In genomic region chr3:103685940-103686339, GRCh38 we compare ENCODE assay signal across 31 cellular contexts.
"Had no signal": no experiment of that assay in that cellular context is flagged by ENCODE, and none has a peak within 500 bp of the region (broad histone marks: within the 10 kb centered on the region; RNA-seq: fewer than 3 reads in every experiment).

No MANE protein-coding gene starts in this region.

- H3K9ac ChIP-seq: neural progenitor cell, parathyroid adenoma had no signal

- H2AFZ ChIP-seq: neural progenitor cell, parathyroid adenoma had no signal

- H3K27me3 Mint-ChIP-seq: progenitor cell of endocrine pancreas; stimulated activated memory B cell treated with anti-CD40 and anti-IgM and Interleukin-4, amounts not matched to agents 10 μg/mL and 1 μg/mL and 100 μg/mL, for 72 hours; stimulated activated naive CD8-positive, alpha-beta T cell treated with anti-CD3 and anti-CD28 coated beads, Interleukin-15, amount 100 ng/mL, for 72 hours; type B pancreatic cell had no signal

- H3K36me3 Mint-ChIP-seq: natural killer cell; neural progenitor cell; stimulated activated memory B cell treated with anti-CD40 and anti-IgM and Interleukin-4, amounts not matched to agents 10 μg/mL and 1 μg/mL and 100 μg/mL, for 72 hours; type B pancreatic cell had no signal

- H3K27ac Mint-ChIP-seq: natural killer cell; nephron; neural progenitor cell; progenitor cell of endocrine pancreas; stimulated activated memory B cell treated with anti-CD40 and anti-IgM and Interleukin-4, amounts not matched to agents 10 μg/mL and 1 μg/mL and 100 μg/mL, for 72 hours; stimulated activated naive CD8-positive, alpha-beta T cell treated with anti-CD3 and anti-CD28 coated beads, Interleukin-15, amount 100 ng/mL, for 72 hours; type B pancreatic cell had no signal

- H3K4me3 Mint-ChIP-seq: natural killer cell; nephron; neural progenitor cell; stimulated activated memory B cell treated with anti-CD40 and anti-IgM and Interleukin-4, amounts not matched to agents 10 μg/mL and 1 μg/mL and 100 μg/mL, for 72 hours; stimulated activated naive CD8-positive, alpha-beta T cell treated with anti-CD3 and anti-CD28 coated beads, Interleukin-15, amount 100 ng/mL, for 72 hours; type B pancreatic cell had no signal

- ATAC-seq: natural killer cell; psoas muscle; right cardiac atrium; sciatic nerve; stimulated activated memory B cell treated with anti-CD40 and anti-IgM and Interleukin-4, amounts not matched to agents 10 μg/mL and 1 μg/mL and 100 μg/mL, for 72 hours; stimulated activated naive CD8-positive, alpha-beta T cell treated with anti-CD3 and anti-CD28 coated beads, Interleukin-15, amount 100 ng/mL, for 72 hours; stimulated activated naive CD8-positive, alpha-beta T cell treated with anti-CD3 and anti-CD28 coated beads, Interleukin-15, Interleukin-2, amounts not matched to agents 100 U/mL and 50 U/mL, for 24 hours; upper lobe of right lung had no signal

- DNase-seq: natural killer cell; occipital lobe; ovary; posterior cingulate gyrus; psoas muscle; right cardiac atrium; spleen; stimulated activated CD4-positive, alpha-beta T cell treated with anti-CD3 and anti-CD28 coated beads, Interleukin-12 subunit alpha, Interleukin-12 subunit beta, amount 100 ng/mL, for 4 hours; stimulated activated CD4-positive, alpha-beta T cell treated with anti-CD3 and anti-CD28 coated beads, Interleukin-1b, Interleukin-23, amount 100 ng/mL, for 48 hours; stimulated activated CD4-positive, alpha-beta T cell treated with anti-CD3 and anti-CD28 coated beads, Interleukin-4, amount 100 ng/mL, for 1 hour; stimulated activated CD4-positive, alpha-beta T cell treated with anti-CD3 and anti-CD28 coated beads, Interleukin-4, amount 100 ng/mL, for 4 hours; stimulated activated CD8-positive, alpha-beta memory T cell treated with anti-CD3 and anti-CD28 coated beads, Interleukin-4, amount 100 ng/mL, for 48 hours; stimulated activated naive CD4-positive, alpha-beta T cell; stimulated activated naive CD8-positive, alpha-beta T cell treated with anti-CD3 and anti-CD28 coated beads, Interleukin-15, amount 100 ng/mL, for 72 hours; stimulated activated naive CD8-positive, alpha-beta T cell treated with anti-CD3 and anti-CD28 coated beads, Interleukin-15, Interleukin-2, amounts not matched to agents 100 U/mL and 50 U/mL, for 24 hours; substantia nigra; testis; tibial artery; transverse colon; upper lobe of right lung; uterus had no signal

- H3K9me3 ChIP-seq: testis, tibial artery, transverse colon, uterus had no signal

- H3K27ac ChIP-seq: neural progenitor cell, ovary, parathyroid adenoma, psoas muscle, skin epidermis, spleen, suprapubic skin, testis, tibial artery, transverse colon, upper lobe of right lung, uterus had no signal

- H3K4me1 Mint-ChIP-seq: natural killer cell; nephron; stimulated activated memory B cell treated with anti-CD40 and anti-IgM and Interleukin-4, amounts not matched to agents 10 μg/mL and 1 μg/mL and 100 μg/mL, for 72 hours; stimulated activated naive CD8-positive, alpha-beta T cell treated with anti-CD3 and anti-CD28 coated beads, Interleukin-15, amount 100 ng/mL, for 72 hours had no signal

- H3K4me1 ChIP-seq: neural progenitor cell, parathyroid adenoma, psoas muscle, spleen, suprapubic skin, testis, tibial artery, transverse colon, upper lobe of right lung, uterus had no signal

- H3K36me3 ChIP-seq: neural progenitor cell, ovary, spleen, suprapubic skin, tibial artery, transverse colon, upper lobe of right lung, uterus had no signal

- H3K79me2 ChIP-seq: parathyroid adenoma had no signal

- H3K27me3 ChIP-seq: neural progenitor cell, ovary, spleen, suprapubic skin, testis, tibial artery, transverse colon, upper lobe of right lung, uterus had no signal

- H3K4me3 ChIP-seq: neural progenitor cell, ovary, psoas muscle, skin epidermis, smooth muscle cell, spleen, suprapubic skin, testis, tibial artery, transverse colon, upper lobe of right lung, uterus had no signal

- H3K4me2 ChIP-seq: neural progenitor cell, smooth muscle cell had no signal

- H3K9me3 Mint-ChIP-seq: neural progenitor cell, type B pancreatic cell had no signal
